Comparison of ENCODE assay signal across 1 cellular context in genomic region chr10:73889014-73889413, GRCh38.
TF ChIP-seq lines count a peak whose summit lies in the region.

No MANE protein-coding gene starts in this region.

TF ChIP-seq in K562, 482 proteins besides CTCF, POLR2A, EP300 and RAD21 (continued from another document):
- TF ChIP-seq ZNF512 (tag; IDR thresholded peaks at IDR 0.05) (peak; percentile 54), E2F4 (CRISPR knock-in tag; IDR thresholded peaks at IDR 0.05; ENCODE audit: low read depth) (no peak), MLLT1 (IDR thresholded peaks at IDR 0.05) (peak in 1 of 2 experiments; percentile 57; a peak in 2 of 4 replicates), POLR2G (IDR thresholded peaks at IDR 0.05; ENCODE audit: low read depth, low read length) (no peak), ZBTB34 (CRISPR knock-in tag; IDR thresholded peaks at IDR 0.05) (no peak), SP1 (CRISPR knock-in tag; IDR thresholded peaks at IDR 0.05) (no peak), ILK (tag; IDR thresholded peaks at IDR 0.05; ENCODE audit: borderline replicate concordance, low read depth) (no peak)
